18 cellular contexts compared by ENCODE assay signal in the genomic region with DNA sequence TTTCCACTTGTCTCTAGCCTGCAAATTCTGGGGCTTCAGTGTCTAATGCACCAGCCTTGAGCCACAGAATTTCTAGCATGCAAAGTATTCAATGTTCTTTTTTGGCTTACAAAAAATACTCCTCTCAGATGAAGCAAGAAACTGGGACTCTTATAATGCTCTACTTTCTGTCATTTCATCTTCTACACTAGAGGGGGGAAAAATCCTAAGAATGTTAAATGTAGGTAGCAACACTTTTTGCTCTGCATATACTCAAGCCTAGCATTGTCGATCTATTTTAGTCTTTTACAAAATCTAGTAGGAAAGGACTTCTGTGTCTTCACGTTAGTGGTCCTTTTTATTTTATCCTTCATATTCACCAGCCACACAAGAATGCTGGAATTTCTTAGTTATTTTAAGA.
"Had no signal": no experiment of that assay in that cellular context is flagged by ENCODE, and none has a peak within 500 bp of the region (broad histone marks: within the 10 kb centered on the region; RNA-seq: fewer than 3 reads in every experiment).

No MANE protein-coding gene starts in this region.

- H3K27ac ChIP-seq: esophagus squamous epithelium, gastrocnemius medialis, left lung, lower lobe of right lung, parathyroid adenoma, psoas muscle, right lobe of liver, skin epidermis, testis, transverse colon had no signal

- H3K27me3 ChIP-seq: esophagus squamous epithelium, gastrocnemius medialis, left lung, right lobe of liver, testis, transverse colon had no signal

- ATAC-seq: gastrocnemius medialis; left lung; lower lobe of right lung; psoas muscle; right lobe of liver; stimulated activated naive B cell treated with anti-CD40 and anti-IgM and Interleukin-4, amounts not matched to agents 10 μg/mL and 1 μg/mL and 100 μg/mL, for 72 hours; stimulated activated naive CD8-positive, alpha-beta T cell treated with anti-CD3 and anti-CD28 coated beads, Interleukin-15, amount 100 ng/mL, for 72 hours had no signal

- H3K36me3 ChIP-seq: esophagus squamous epithelium, gastrocnemius medialis, left lung, lower lobe of right lung, right lobe of liver, transverse colon had no signal

- H2AFZ ChIP-seq: parathyroid adenoma had no signal

- H3K79me2 ChIP-seq: parathyroid adenoma had no signal

- DNase-seq: esophagus squamous epithelium; gastrocnemius medialis; immature natural killer cell; left lung; lower lobe of right lung; naive B cell; occipital lobe; psoas muscle; retina; right lobe of liver; stimulated activated CD4-positive, alpha-beta T cell treated with anti-CD3 and anti-CD28 coated beads, Interleukin-2, amount 100 ng/mL, for 24 hours; stimulated activated CD4-positive, alpha-beta T cell treated with anti-CD3 and anti-CD28 coated beads, Interleukin-4, amount 100 ng/mL, for 4 hours; stimulated activated naive B cell treated with anti-CD40 and anti-IgM and Interleukin-4, amounts not matched to agents 10 μg/mL and 1 μg/mL and 100 μg/mL, for 72 hours; stimulated activated naive CD8-positive, alpha-beta T cell treated with anti-CD3 and anti-CD28 coated beads, Interleukin-15, amount 100 ng/mL, for 72 hours; testis; transverse colon had no signal

- H3K9ac ChIP-seq: parathyroid adenoma had no signal

- H3K4me1 ChIP-seq: esophagus squamous epithelium, gastrocnemius medialis, left lung, lower lobe of right lung, parathyroid adenoma, psoas muscle, right lobe of liver, transverse colon had no signal

- H3K4me3 ChIP-seq: esophagus squamous epithelium, gastrocnemius medialis, left lung, lower lobe of right lung, psoas muscle, right lobe of liver, skin epidermis, testis, transverse colon had no signal

- H3K9me3 ChIP-seq: esophagus squamous epithelium, gastrocnemius medialis, left lung, lower lobe of right lung, psoas muscle, right lobe of liver, testis, transverse colon had no signal
